ENCODE assay signal across 20 cellular contexts in the genomic region with DNA sequence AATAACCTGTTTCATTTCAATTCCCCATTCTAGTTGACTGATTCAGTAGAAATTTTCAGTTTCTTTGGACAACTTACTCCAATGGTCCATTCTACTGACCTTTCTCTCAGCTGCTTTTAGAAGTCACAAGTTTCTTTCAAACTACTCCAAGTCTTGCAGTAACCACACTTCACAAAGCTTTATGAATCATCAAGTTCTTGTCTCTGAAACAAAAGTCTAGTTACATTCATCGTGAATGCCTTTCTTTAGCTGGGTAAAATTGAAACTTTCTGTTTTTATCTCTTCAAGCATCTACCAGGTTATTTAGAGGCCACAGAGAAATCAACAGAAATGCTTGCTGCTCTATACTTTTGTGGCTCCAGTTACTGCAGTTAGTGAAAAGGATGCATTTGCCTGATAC.
A peak's percentile ranks its signal among the peaks of the same experiment; 100 is the strongest.
DNase-seq lines count a peak whose midpoint lies in the region; ATAC-seq and TF ChIP-seq lines count a peak whose summit lies in the region.
"Had no signal": no experiment of that assay in that cellular context is flagged by ENCODE, and none has a peak within 500 bp of the region (broad histone marks: within the 10 kb centered on the region; RNA-seq: fewer than 3 reads in every experiment).

No MANE protein-coding gene starts in this region.

- TF ChIP-seq CTCF in AG10803 (conservative IDR thresholded peaks at IDR 0.05; ENCODE audit: low read length) (no peak), KMS-11 (conservative IDR thresholded peaks at IDR 0.05; ENCODE audit: low read depth, low read length) (no peak)

- peak overlapping the region; percentile 62 for H3K4me2 ChIP-seq in KMS-11

- H3K79me2 ChIP-seq in KMS-11 (ENCODE audit: insufficient read depth, low read depth) = no peaks in the 10 kb centered on the region

- H3K4me1 ChIP-seq in KMS-11 (ENCODE audit: low read depth, poor library complexity, severe bottlenecking) = peaks cover 56% of the 10 kb centered on the region
- H3K4me1 ChIP-seq: breast epithelium, esophagus squamous epithelium, right atrium auricular region, suprapubic skin had no signal

- H3K27me3 ChIP-seq in KMS-11 (ENCODE audit: insufficient read depth, low read depth) = no peaks in the 10 kb centered on the region
- H3K27me3 ChIP-seq: breast epithelium, esophagus squamous epithelium, right atrium auricular region, suprapubic skin had no signal

- H4K20me1 ChIP-seq in KMS-11 (ENCODE audit: insufficient read depth) = no peaks in the 10 kb centered on the region

- DNase-seq in AG10803 (ENCODE audit: low read depth) (peak; percentile 54), fibroblast of peridontal ligament (ENCODE audit: extremely low read depth) (peak; percentile 34), MV-4-11 (lab: John Stamatoyannopoulos, UW) (no peak), NCI-H2107 (lab: John Stamatoyannopoulos, UW) (no peak), NCI-H1694 (lab: John Stamatoyannopoulos, UW) (no peak)
- DNase-seq: activated naive CD4-positive, alpha-beta T cell treated with Interleukin-2 at 50 U/mL for 16 hours; CD8-positive, alpha-beta T cell; EL; esophagus squamous epithelium; HFFc6; kidney glomerular epithelial cell; midbrain; SIG-M5; stimulated activated CD4-positive, alpha-beta T cell treated with anti-CD3 and anti-CD28 coated beads, Interleukin-2, amount 100 ng/mL, for 24 hours had no signal

- no peak overlapping the region for H2AFZ ChIP-seq in KMS-11 (ENCODE audit: low read depth)

- H3K36me3 ChIP-seq in KMS-11 (ENCODE audit: insufficient read depth) = no peaks in the 10 kb centered on the region
- H3K36me3 ChIP-seq: breast epithelium, esophagus squamous epithelium, right atrium auricular region, suprapubic skin had no signal

- H3K9ac ChIP-seq in KMS-11 = no peak overlapping the region

- ATAC-seq in GM19395 (IDR thresholded peaks at IDR 0.05; ENCODE audit: unreplicated experiment) (peak; percentile 61), HG02759 (IDR thresholded peaks at IDR 0.05; ENCODE audit: unreplicated experiment) (no peak)
- ATAC-seq: CD8-positive, alpha-beta T cell had no signal

- H3K4me3 ChIP-seq in AG10803 (ENCODE audit: low read length) (no peak overlapping the region), KMS-11 (IDR thresholded peaks at IDR 0.05; ENCODE audit: insufficient read depth, low read depth, low read length) (no peak overlapping the region)
- H3K4me3 ChIP-seq: breast epithelium, esophagus squamous epithelium, right atrium auricular region, suprapubic skin had no signal

- H3K27ac ChIP-seq in KMS-11 = peak overlapping the region; percentile 52
- H3K27ac ChIP-seq: breast epithelium, esophagus squamous epithelium, right atrium auricular region, suprapubic skin had no signal

Comparison
In these comparisons a context has a peak if more than half of its experiments do, and no peak if none do; other contexts are left out.
1. DNase-seq: peak in AG10803 (single experiment) and fibroblast of peridontal ligament (single experiment); none in MV-4-11 (single experiment), NCI-H2107 (single experiment) and NCI-H1694 (single experiment).